In genomic region chr16:30166202-30166902, GRCh38 we compare ENCODE assay signal across 1 cellular context.
TF ChIP-seq lines count a peak whose summit lies in the region.

No MANE protein-coding gene starts in this region.

TF ChIP-seq in GM12878, 131 proteins besides CTCF, POLR2A, EP300 and RAD21 (continued from another document):
- TF ChIP-seq, protein P1, sequence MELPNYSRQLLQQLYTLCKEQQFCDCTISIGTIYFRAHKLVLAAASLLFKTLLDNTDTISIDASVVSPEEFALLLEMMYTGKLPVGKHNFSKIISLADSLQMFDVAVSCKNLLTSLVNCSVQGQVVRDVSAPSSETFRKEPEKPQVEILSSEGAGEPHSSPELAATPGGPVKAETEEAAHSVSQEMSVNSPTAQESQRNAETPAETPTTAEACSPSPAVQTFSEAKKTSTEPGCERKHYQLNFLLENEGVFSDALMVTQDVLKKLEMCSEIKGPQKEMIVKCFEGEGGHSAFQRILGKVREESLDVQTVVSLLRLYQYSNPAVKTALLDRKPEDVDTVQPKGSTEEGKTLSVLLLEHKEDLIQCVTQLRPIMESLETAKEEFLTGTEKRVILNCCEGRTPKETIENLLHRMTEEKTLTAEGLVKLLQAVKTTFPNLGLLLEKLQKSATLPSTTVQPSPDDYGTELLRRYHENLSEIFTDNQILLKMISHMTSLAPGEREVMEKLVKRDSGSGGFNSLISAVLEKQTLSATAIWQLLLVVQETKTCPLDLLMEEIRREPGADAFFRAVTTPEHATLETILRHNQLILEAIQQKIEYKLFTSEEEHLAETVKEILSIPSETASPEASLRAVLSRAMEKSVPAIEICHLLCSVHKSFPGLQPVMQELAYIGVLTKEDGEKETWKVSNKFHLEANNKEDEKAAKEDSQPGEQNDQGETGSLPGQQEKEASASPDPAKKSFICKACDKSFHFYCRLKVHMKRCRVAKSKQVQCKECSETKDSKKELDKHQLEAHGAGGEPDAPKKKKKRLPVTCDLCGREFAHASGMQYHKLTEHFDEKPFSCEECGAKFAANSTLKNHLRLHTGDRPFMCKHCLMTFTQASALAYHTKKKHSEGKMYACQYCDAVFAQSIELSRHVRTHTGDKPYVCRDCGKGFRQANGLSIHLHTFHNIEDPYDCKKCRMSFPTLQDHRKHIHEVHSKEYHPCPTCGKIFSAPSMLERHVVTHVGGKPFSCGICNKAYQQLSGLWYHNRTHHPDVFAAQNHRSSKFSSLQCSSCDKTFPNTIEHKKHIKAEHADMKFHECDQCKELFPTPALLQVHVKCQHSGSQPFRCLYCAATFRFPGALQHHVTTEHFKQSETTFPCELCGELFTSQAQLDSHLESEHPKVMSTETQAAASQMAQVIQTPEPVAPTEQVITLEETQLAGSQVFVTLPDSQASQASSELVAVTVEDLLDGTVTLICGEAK (IDR thresholded peaks at IDR 0.05; ENCODE audit: borderline replicate concordance) = no peak
- peak; percentile 90; the same call in 1 of the 2 replicates for TF ChIP-seq HDGF (IDR thresholded peaks at IDR 0.05)
- peak; percentile 68 for TF ChIP-seq BCL11A (IDR thresholded peaks at IDR 0.05; ENCODE audit: low read depth, low read length)
- no peak for TF ChIP-seq ZNF592 (IDR thresholded peaks at IDR 0.05)
- peak; percentile 99 for TF ChIP-seq SPI1 (IDR thresholded peaks at IDR 0.05; ENCODE audit: borderline replicate concordance, insufficient read depth, low read depth, low read length)
